In the genomic region with DNA sequence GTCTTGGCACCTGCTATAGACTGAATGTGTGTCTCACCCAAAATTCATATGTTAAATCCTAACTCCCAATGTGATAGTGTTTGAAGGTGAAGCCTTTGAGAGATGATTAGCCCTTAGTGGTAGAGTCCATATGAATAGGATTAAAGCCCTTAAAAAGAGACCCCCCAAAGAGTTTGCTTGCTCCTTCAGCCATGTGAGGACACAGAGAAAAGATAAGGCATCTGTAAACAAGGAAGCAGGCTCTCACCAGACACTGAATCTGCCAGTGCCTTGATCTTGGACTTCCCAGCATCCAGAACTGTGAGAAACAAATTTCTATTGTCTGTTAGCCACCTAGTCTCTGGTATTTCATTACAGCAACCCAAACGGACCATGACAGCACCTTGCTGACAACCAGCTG, we compare ENCODE assay signal across 15 cellular contexts. TPM values are rescaled to one million over a fixed set of nuclear protein-coding genes. Genes with fewer than 3 reads are reported as not detected.
DNase-seq lines count a peak whose midpoint lies in the region; FAIRE-seq and TF ChIP-seq lines count a peak whose summit lies in the region.
"Had no signal": no experiment of that assay in that cellular context is flagged by ENCODE, and none has a peak within 500 bp of the region (broad histone marks: within the 10 kb centered on the region; RNA-seq: fewer than 3 reads in every experiment).

No MANE protein-coding gene starts in this region.

- H3K9me3 ChIP-seq in HUES48 (ENCODE audit: control insufficient read depth, insufficient read depth, low read length) (no peaks in the 10 kb centered on the region), astrocyte (ENCODE audit: insufficient read depth, low read depth, low read length) (no peaks in the 10 kb centered on the region)
- H3K9me3 ChIP-seq: ascending aorta, prostate gland, testis had no signal

- H2BK120ac ChIP-seq in mesendoderm (ENCODE audit: low read depth, low read length) = no peak overlapping the region

- H3K9ac ChIP-seq in HUES48 (ENCODE audit: low read depth, low read length) = no peak overlapping the region
- H3K9ac ChIP-seq in astrocyte (ENCODE audit: low read length) = no peak overlapping the region
- H3K9ac ChIP-seq in mesendoderm (ENCODE audit: low read length) = no peak overlapping the region

- H4K20me1 ChIP-seq in astrocyte (ENCODE audit: insufficient read depth, low read length) = peaks cover 84% of the 10 kb centered on the region

- H3K4me1 ChIP-seq in HUES48 (ENCODE audit: control insufficient read depth, insufficient read depth, low read length) (peaks cover 36% of the 10 kb centered on the region), astrocyte (ENCODE audit: insufficient read depth, low read length) (peaks cover 7% of the 10 kb centered on the region), mesendoderm (ENCODE audit: control insufficient read depth, low read depth, low read length) (no peaks in the 10 kb centered on the region)
- H3K4me1 ChIP-seq: ascending aorta, prostate gland had no signal

- H2AK5ac ChIP-seq in mesendoderm (ENCODE audit: low read length) = no peak overlapping the region

- peaks cover 2% of the 10 kb centered on the region for H3K36me3 Mint-ChIP-seq in astrocyte (ENCODE audit: low read depth, unreplicated experiment)

- H3K56ac ChIP-seq in mesendoderm (ENCODE audit: low read length) = no peak overlapping the region

- H2AFZ ChIP-seq in astrocyte (ENCODE audit: low read depth, low read length) = no peak overlapping the region

- H4K5ac ChIP-seq in mesendoderm (ENCODE audit: low read length) = no peak overlapping the region

- no peaks in the 10 kb centered on the region for H3K27me3 Mint-ChIP-seq in astrocyte (ENCODE audit: low read depth, unreplicated experiment)

- H3K9me3 Mint-ChIP-seq in astrocyte (ENCODE audit: unreplicated experiment) = no peaks in the 10 kb centered on the region

- H3K36me3 ChIP-seq in HUES48 (ENCODE audit: control insufficient read depth, insufficient read depth, low read length) (peaks cover 29% of the 10 kb centered on the region), astrocyte (ENCODE audit: insufficient read depth, low read length) (peaks cover 11% of the 10 kb centered on the region), mesendoderm (ENCODE audit: control insufficient read depth, insufficient read depth, low read length) (no peaks in the 10 kb centered on the region)
- H3K36me3 ChIP-seq: prostate gland had no signal

- H3K79me2 ChIP-seq in astrocyte (ENCODE audit: insufficient read depth, low read length) (peaks cover 74% of the 10 kb centered on the region), mesendoderm (ENCODE audit: control insufficient read depth, insufficient read depth, low read length) (peaks cover 35% of the 10 kb centered on the region)

- H3K4me1 Mint-ChIP-seq in astrocyte (ENCODE audit: low read depth, unreplicated experiment) = peaks cover 62% of the 10 kb centered on the region

- H3K27ac Mint-ChIP-seq in astrocyte (ENCODE audit: unreplicated experiment) = peak overlapping the region; percentile 70

- no peak overlapping the region for H4K8ac ChIP-seq in mesendoderm (ENCODE audit: low read depth, low read length)

- H3K18ac ChIP-seq in mesendoderm (ENCODE audit: low read length) = no peak overlapping the region

- DNase-seq in ELR (ENCODE audit: low read depth) (peak; percentile 13), astrocyte (ENCODE audit: low read depth) (no peak), mesendoderm (peak; percentile 46), NCI-H510A treated with DMSO at 0.1 percent for 48 hours (lab: John Stamatoyannopoulos, UW) (no peak), NCI-H345 treated with DMSO at 0.1 percent for 48 hours (lab: John Stamatoyannopoulos, UW; ENCODE audit: unreplicated experiment) (no peak), activated T-cell treated with anti-CD3 and anti-CD28 coated beads for 4 hours (no peak)
- no peak for DNase-seq in effector CD8-positive, alpha-beta T cell (lab: John Stamatoyannopoulos, UW)
- DNase-seq: activated CD4-positive, alpha-beta T cell treated with anti-CD3 and anti-CD28 coated beads, Interleukin-2, amount 50 U/mL, for 4 hours; hypothalamus; NCI-H1417; testis had no signal

- H3K27ac ChIP-seq in HUES48 (ENCODE audit: low read depth, low read length) = peak overlapping the region; percentile 63
- H3K27ac ChIP-seq in astrocyte (ENCODE audit: low read depth, low read length) = no peak overlapping the region
- no peak overlapping the region for H3K27ac ChIP-seq in mesendoderm (ENCODE audit: low read depth, low read length)
- H3K27ac ChIP-seq: ascending aorta, prostate gland, testis had no signal

- H3K4me3 ChIP-seq in HUES48 (ENCODE audit: low read depth, low read length) (no peak overlapping the region), astrocyte (ENCODE audit: insufficient read depth, low read depth, low read length) (no peak overlapping the region), mesendoderm (ENCODE audit: low read length) (no peak overlapping the region)
- H3K4me3 ChIP-seq: ascending aorta, prostate gland, testis had no signal

- H3K4me3 Mint-ChIP-seq in astrocyte (ENCODE audit: unreplicated experiment) = no peak overlapping the region

- WGBS in mesendoderm (ENCODE audit: extremely low coverage, insufficient coverage, low lambda C conversion rate) = no CpG with 5 or more reads among the region's 1 CpG

- no peak overlapping the region for H2BK15ac ChIP-seq in mesendoderm (replicated peaks; ENCODE audit: low read depth)

- H3K4me2 ChIP-seq in astrocyte (ENCODE audit: low read length) (peak overlapping the region; percentile 14), mesendoderm (ENCODE audit: low read length) (no peak overlapping the region)

- H2BK5ac ChIP-seq in mesendoderm (ENCODE audit: low read length) = no peak overlapping the region

- H3K23ac ChIP-seq in mesendoderm (ENCODE audit: low read length) = no peak overlapping the region

- H3K27me3 ChIP-seq in HUES48 (ENCODE audit: control insufficient read depth, insufficient read depth, low read length) (no peaks in the 10 kb centered on the region), astrocyte (ENCODE audit: insufficient read depth, low read length) (no peaks in the 10 kb centered on the region), mesendoderm (ENCODE audit: insufficient read depth, low read length, poor library complexity) (no peaks in the 10 kb centered on the region)
- H3K27me3 ChIP-seq: ascending aorta, testis had no signal

- H3K4ac ChIP-seq in mesendoderm (ENCODE audit: low read depth, low read length) = no peak overlapping the region

- H3K79me1 ChIP-seq in mesendoderm (ENCODE audit: low read length) = peaks cover 8% of the 10 kb centered on the region

- no peak for FAIRE-seq in astrocyte (lab: Jason Lieb, UNC)
- FAIRE-seq: TTC549 had no signal

- no peak for TF ChIP-seq CTCF in astrocyte (IDR thresholded peaks at IDR 0.05; ENCODE audit: insufficient read depth, low read depth, low read length)

RNA-seq across cellular contexts. Expression of a gene that starts 16.6 kb away (rescaled TPM):
- 160 and 165 TPM in 2 replicates for total RNA-seq in astrocyte
- 41.4 TPM for polyA plus RNA-seq in mesendoderm (2013, experiment 1 of 2)
- polyA plus RNA-seq in mesendoderm (2013, experiment 2 of 2) = 41.0 TPM

Comparison
In these comparisons a context has a peak if more than half of its experiments do, and no peak if none do; other contexts are left out.
1. DNase-seq: peak in ELR (single experiment) and mesendoderm (single experiment); none in astrocyte (single experiment), NCI-H510A treated with DMSO at 0.1 percent for 48 hours (single experiment), effector CD8-positive, alpha-beta T cell (single experiment), NCI-H345 treated with DMSO at 0.1 percent for 48 hours (single experiment) and activated T-cell treated with anti-CD3 and anti-CD28 coated beads for 4 hours (single experiment).